In genomic region chr9:81955625-81956024, GRCh38 we compare ENCODE assay signal across 12 cellular contexts. TPM values are rescaled to one million over a fixed set of nuclear protein-coding genes. Genes with fewer than 3 reads are reported as not detected.
"Had no signal": no experiment of that assay in that cellular context is flagged by ENCODE, and none has a peak within 500 bp of the region (broad histone marks: within the 10 kb centered on the region; RNA-seq: fewer than 3 reads in every experiment).

No MANE protein-coding gene starts in this region.

- DNase-seq: GM23248, GOT3, H7, H9, HCEC 1CT, HFFc6 had no signal

- H3K27ac ChIP-seq: GM23248 had no signal

- H2AFZ ChIP-seq: GM23248, GM23338 had no signal

- H3K4me1 ChIP-seq: HAP-1 had no signal

- H3K4me3 ChIP-seq: GM23248, GM23338, HAP-1 had no signal

- FAIRE-seq: H1, H54 had no signal

- ATAC-seq: GM23338, HCT116 had no signal

- H3K4me2 ChIP-seq: GM23338 had no signal

- H3K9me3 ChIP-seq: HAP-1 had no signal

- H3K9ac ChIP-seq: GM23248 had no signal

- H3K36me3 ChIP-seq: HAP-1 had no signal

RNA-seq across cellular contexts. Expression of gene SPATA31D3, which starts 12.3 kb away (rescaled TPM):
- total RNA-seq: GM23248, GM23338, H1, H4, H7, H9, HFFc6 had no signal
- polyA plus RNA-seq: GM23248, GM23338, H1 had no signal

RNA-seq across cellular contexts. Expression of gene SPATA31D4, which starts 27.4 kb away (rescaled TPM):
- total RNA-seq: GM23248, GM23338, H1, H4, H7, H9, HFFc6 had no signal
- polyA plus RNA-seq: GM23248, GM23338, H1 had no signal

RNA-seq across cellular contexts. Expression of gene SPATA31D1, which starts 32.9 kb away (rescaled TPM):
- total RNA-seq: GM23248, GM23338, H1, H4, H7, H9, HFFc6 had no signal
- polyA plus RNA-seq: GM23248, GM23338, H1 had no signal
